Comparison of ENCODE assay signal across 1 cellular context in genomic region chr10:107718868-107719267, GRCh38.
TF ChIP-seq lines count a peak whose summit lies in the region.

No MANE protein-coding gene starts in this region.

TF ChIP-seq in SK-N-SH treated with all-trans-retinoic acid at 6 μM for 48 hours, 23 proteins besides CTCF, POLR2A, EP300 and RAD21 (continued from another document):
- TF ChIP-seq CREB5 (CRISPR knock-in tag; IDR thresholded peaks at IDR 0.05; ENCODE audit: low read depth) (no peak), ZNF8 (CRISPR knock-in tag; IDR thresholded peaks at IDR 0.05) (no peak)
